21 cellular contexts compared by ENCODE assay signal in the genomic region with DNA sequence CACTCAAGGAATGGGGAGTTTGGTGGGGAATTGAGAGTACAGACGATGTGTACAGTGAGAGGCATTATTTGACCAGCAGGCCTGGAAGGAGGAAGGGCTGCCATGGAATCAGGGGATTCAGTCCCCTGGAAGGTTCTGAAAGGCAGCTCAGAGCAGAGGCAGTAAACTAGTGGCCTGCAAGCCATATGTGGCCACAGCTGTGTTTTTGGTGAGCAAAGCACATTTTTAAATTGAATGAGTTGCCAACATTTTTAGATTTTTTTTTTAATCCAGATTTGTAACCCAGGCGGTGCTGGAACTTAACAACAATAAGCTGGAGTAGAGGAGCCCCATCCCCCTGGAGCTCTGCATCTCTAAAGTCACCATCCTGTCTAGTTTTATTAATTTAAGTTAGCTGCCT.
DNase-seq lines count a peak whose midpoint lies in the region; ATAC-seq and TF ChIP-seq lines count a peak whose summit lies in the region.
"Had no signal": no experiment of that assay in that cellular context is flagged by ENCODE, and none has a peak within 500 bp of the region (broad histone marks: within the 10 kb centered on the region; RNA-seq: fewer than 3 reads in every experiment).

No MANE protein-coding gene starts in this region.

- no peak for TF ChIP-seq CTCF in AG10803 (conservative IDR thresholded peaks at IDR 0.05; ENCODE audit: low read length)

- no peaks in the 10 kb centered on the region for H3K36me3 Mint-ChIP-seq in activated CD8-positive, alpha-beta T cell treated with anti-CD3 and anti-CD28 coated beads, Interleukin-2, amount 10 ng/mL, durations not matched to agents 7 days and 5 days (ENCODE audit: low read depth)
- H3K36me3 Mint-ChIP-seq: CD4-positive, CD25-positive, alpha-beta regulatory T cell; CD8-positive, alpha-beta T cell had no signal

- H3K4me3 Mint-ChIP-seq in activated CD8-positive, alpha-beta T cell treated with anti-CD3 and anti-CD28 coated beads, Interleukin-2, amount 10 ng/mL, durations not matched to agents 7 days and 5 days = no peak overlapping the region
- H3K4me3 Mint-ChIP-seq: B cell; CD4-positive, CD25-positive, alpha-beta regulatory T cell; CD8-positive, alpha-beta T cell; GM23338; HFFc6 had no signal

- DNase-seq in AG10803 (ENCODE audit: low read depth) (peak; percentile 61), GM03348 (ENCODE audit: low spot score) (peak; percentile 19), epidermal melanocyte (ENCODE audit: insufficient read length, low spot score) (peak; percentile 27), fibroblast of peridontal ligament (ENCODE audit: extremely low read depth) (peak; percentile 22), NCI-H82 (lab: John Stamatoyannopoulos, UW) (no peak)
- no peak for DNase-seq in activated CD8-positive, alpha-beta T cell treated with anti-CD3 and anti-CD28 coated beads, Interleukin-2, amount 10 ng/mL, durations not matched to agents 7 days and 5 days
- DNase-seq: 8988T; ACHN; Caco-2; CD4-positive, CD25-positive, alpha-beta regulatory T cell; CD8-positive, alpha-beta T cell; DMS153; DND-41; HFFc6 had no signal

- CTCF ChIA-PET in activated CD8-positive, alpha-beta T cell treated with anti-CD3 and anti-CD28 coated beads, Interleukin-2, amount 10 ng/mL, durations not matched to agents 7 days and 5 days (lab: Charles Lee) = interaction anchor here (1.4 kb wide), 1 partner anchor 985 kb away, joined by 4 read pairs; no protein-coding TSS in a partner anchor

- POLR2A ChIA-PET in activated CD8-positive, alpha-beta T cell treated with anti-CD3 and anti-CD28 coated beads, Interleukin-2, amount 10 ng/mL, durations not matched to agents 7 days and 5 days (lab: Charles Lee) = no interaction called here

- H3K4me1 Mint-ChIP-seq in activated CD8-positive, alpha-beta T cell treated with anti-CD3 and anti-CD28 coated beads, Interleukin-2, amount 10 ng/mL, durations not matched to agents 7 days and 5 days (ENCODE audit: low read depth) = no peaks in the 10 kb centered on the region
- H3K4me1 Mint-ChIP-seq: CD4-positive, CD25-positive, alpha-beta regulatory T cell had no signal

- H3K4me3 ChIP-seq in AG10803 (ENCODE audit: low read length) = no peak overlapping the region
- H3K4me3 ChIP-seq: A549, BLaER1, GM12878, GM23338, HAP-1 had no signal

- peaks cover 6% of the 10 kb centered on the region for H3K27me3 Mint-ChIP-seq in activated CD8-positive, alpha-beta T cell treated with anti-CD3 and anti-CD28 coated beads, Interleukin-2, amount 10 ng/mL, durations not matched to agents 7 days and 5 days (ENCODE audit: low read depth)

- no peaks in the 10 kb centered on the region for H3K9me3 Mint-ChIP-seq in activated CD8-positive, alpha-beta T cell treated with anti-CD3 and anti-CD28 coated beads, Interleukin-2, amount 10 ng/mL, durations not matched to agents 7 days and 5 days (ENCODE audit: insufficient read depth)
- H3K9me3 Mint-ChIP-seq: HFFc6 had no signal

- ATAC-seq in HG03175 (IDR thresholded peaks at IDR 0.05; ENCODE audit: unreplicated experiment) = no peak
- no peak for ATAC-seq in activated CD8-positive, alpha-beta T cell treated with anti-CD3 and anti-CD28 coated beads, Interleukin-2, amount 10 ng/mL, durations not matched to agents 7 days and 5 days
- ATAC-seq: A549; CD8-positive, alpha-beta T cell; GM12878; GM23338 had no signal

- H3K27ac Mint-ChIP-seq in activated CD8-positive, alpha-beta T cell treated with anti-CD3 and anti-CD28 coated beads, Interleukin-2, amount 10 ng/mL, durations not matched to agents 7 days and 5 days = no peak overlapping the region
- H3K27ac Mint-ChIP-seq: B cell; CD4-positive, CD25-positive, alpha-beta regulatory T cell; CD8-positive, alpha-beta T cell; GM23338; HFFc6 had no signal

Comparison
In these comparisons a context has a peak if more than half of its experiments do, and no peak if none do; other contexts are left out.
1. DNase-seq: peak in AG10803 (single experiment), GM03348 (single experiment), epidermal melanocyte (single experiment) and fibroblast of peridontal ligament (single experiment); none in NCI-H82 (single experiment) and activated CD8-positive, alpha-beta T cell treated with anti-CD3 and anti-CD28 coated beads, Interleukin-2, amount 10 ng/mL, durations not matched to agents 7 days and 5 days (single experiment).